Comparison of ENCODE assay signal across 18 cellular contexts in the genomic region with DNA sequence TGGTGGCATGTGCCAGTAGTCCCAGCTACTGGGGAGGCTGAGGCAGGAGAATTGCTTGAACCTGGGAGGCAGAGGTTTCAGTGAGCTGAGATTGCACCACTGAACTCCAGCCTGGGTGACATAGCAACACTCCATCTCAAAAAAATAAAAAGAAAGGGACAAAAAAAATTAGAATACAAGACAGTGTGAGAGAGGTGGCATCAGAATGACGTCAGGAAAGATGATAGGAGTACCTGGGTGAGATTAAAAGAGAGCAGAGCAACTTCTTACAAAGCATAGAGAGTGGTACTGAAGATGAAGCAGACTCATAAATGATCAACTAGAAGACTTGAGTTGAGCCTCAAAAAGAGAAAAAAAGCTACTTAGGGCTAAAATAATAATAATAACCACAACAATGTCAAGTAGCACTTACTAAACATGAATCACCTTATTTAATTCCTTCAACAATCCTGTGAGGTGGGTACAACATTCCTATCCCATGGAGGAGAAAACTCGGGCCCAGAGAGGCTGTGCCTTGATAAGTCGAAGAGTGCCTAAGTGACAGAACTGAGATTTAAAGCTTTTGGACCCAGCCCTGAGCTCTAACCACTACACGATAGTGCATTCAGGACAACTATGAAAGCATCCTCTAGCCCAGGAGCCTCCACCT. TPM values are rescaled to one million over a fixed set of nuclear protein-coding genes. Genes with fewer than 3 reads are reported as not detected.
"Had no signal": no experiment of that assay in that cellular context is flagged by ENCODE, and none has a peak within 500 bp of the region (broad histone marks: within the 10 kb centered on the region; RNA-seq: fewer than 3 reads in every experiment).

No MANE protein-coding gene starts in this region.

- H3K4me1 ChIP-seq: adrenal gland, upper lobe of left lung had no signal

- H3K9me3 ChIP-seq: adrenal gland, upper lobe of left lung had no signal

- H3K27me3 ChIP-seq: adrenal gland, upper lobe of left lung had no signal

- FAIRE-seq: islet of Langerhans had no signal

- H3K27ac ChIP-seq: adrenal gland, upper lobe of left lung had no signal

- H3K36me3 ChIP-seq: adrenal gland, upper lobe of left lung had no signal

- ATAC-seq: T-cell had no signal

- H3K4me3 ChIP-seq: adrenal gland, upper lobe of left lung had no signal

- DNase-seq: activated CD4-positive, alpha-beta T cell treated with anti-CD3 and anti-CD28 coated beads, Interleukin-2, amount 10 ng/mL, durations not matched to agents 7 days and 5 days; activated naive CD4-positive, alpha-beta T cell treated with anti-CD3 and anti-CD28 coated beads, Interleukin-2, amount 50 U/mL, for 16 hours; activated T-cell treated with anti-CD3 and anti-CD28 coated beads for 4 hours; adrenal gland; dermis blood vessel endothelial cell; endodermal cell; nephron progenitor cell; stimulated activated CD4-positive, alpha-beta T cell treated with anti-CD3 and anti-CD28 coated beads, Interleukin-15, amount 100 ng/mL, for 24 hours; stimulated activated CD4-positive, alpha-beta T cell treated with anti-CD3 and anti-CD28 coated beads, Interleukin-4, amount 100 ng/mL, for 24 hours; T-cell; T1000; upper lobe of left lung had no signal

RNA-seq across cellular contexts. Expression of gene SLN, which starts 5.2 kb away (rescaled TPM):
- total RNA-seq: activated CD4-positive, alpha-beta T cell treated with anti-CD3 and anti-CD28 coated beads, Interleukin-2, amount 10 ng/mL, durations not matched to agents 7 days and 5 days; activated CD8-positive, alpha-beta memory T cell treated with anti-CD3 and anti-CD28 coated beads for 36 hours; activated T-helper 2 cell treated with anti-CD3 and anti-CD28 coated beads, Interferon-gamma antibody, Interleukin-2, Interleukin-4, amounts not matched to agents 10 μg/mL and 5 μg/mL and 100 μg/mL, durations not matched to agents 14 hours and 24 hours and 36 hours; dermis blood vessel endothelial cell; endodermal cell; liver; mesenteric fat pad; omental fat pad; T-cell had no signal
- polyA plus RNA-seq: liver had no signal
